1 cellular context compared by ENCODE assay signal in the genomic region with DNA sequence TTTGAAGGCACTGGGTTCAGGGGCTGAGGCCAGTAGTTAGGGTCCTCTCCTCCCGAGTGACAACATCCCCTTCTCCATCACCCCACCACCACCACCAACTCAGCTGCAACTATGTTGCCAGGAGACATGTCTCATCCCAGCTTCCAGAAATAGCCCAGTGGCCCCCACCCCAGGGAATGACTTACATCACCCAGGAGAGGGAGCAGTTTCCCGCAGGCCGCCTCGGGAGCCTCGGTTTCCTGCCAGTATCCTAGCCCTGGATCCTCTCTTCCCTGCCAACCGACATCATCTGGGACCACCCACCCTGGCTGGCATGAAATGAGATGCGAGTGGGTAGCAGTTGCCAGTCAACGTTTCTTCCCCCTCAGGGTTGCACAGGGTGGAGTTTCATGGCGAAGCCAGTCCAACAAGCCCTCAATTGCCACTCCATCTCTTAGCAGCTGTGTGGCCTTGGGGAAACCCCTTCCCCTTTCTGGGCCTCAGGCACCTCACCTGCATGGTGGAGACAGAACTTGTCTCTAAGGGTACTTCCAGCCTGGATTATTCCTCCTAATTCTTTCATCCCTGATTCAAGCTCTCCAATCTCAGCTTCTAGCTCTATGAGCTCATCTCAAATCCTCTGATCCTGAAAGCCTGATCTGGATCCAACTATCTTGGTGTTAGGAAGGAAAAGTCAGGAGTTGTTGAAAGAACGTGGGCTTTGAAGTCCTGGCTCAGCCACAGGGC.
A peak's percentile ranks its signal among the peaks of the same experiment; 100 is the strongest.
TF ChIP-seq lines count a peak whose summit lies in the region.

No MANE protein-coding gene starts in this region.

TF ChIP-seq in HEK293, 187 proteins besides CTCF, POLR2A, EP300 and RAD21 (continued from another document):
- TF ChIP-seq, protein P1, sequence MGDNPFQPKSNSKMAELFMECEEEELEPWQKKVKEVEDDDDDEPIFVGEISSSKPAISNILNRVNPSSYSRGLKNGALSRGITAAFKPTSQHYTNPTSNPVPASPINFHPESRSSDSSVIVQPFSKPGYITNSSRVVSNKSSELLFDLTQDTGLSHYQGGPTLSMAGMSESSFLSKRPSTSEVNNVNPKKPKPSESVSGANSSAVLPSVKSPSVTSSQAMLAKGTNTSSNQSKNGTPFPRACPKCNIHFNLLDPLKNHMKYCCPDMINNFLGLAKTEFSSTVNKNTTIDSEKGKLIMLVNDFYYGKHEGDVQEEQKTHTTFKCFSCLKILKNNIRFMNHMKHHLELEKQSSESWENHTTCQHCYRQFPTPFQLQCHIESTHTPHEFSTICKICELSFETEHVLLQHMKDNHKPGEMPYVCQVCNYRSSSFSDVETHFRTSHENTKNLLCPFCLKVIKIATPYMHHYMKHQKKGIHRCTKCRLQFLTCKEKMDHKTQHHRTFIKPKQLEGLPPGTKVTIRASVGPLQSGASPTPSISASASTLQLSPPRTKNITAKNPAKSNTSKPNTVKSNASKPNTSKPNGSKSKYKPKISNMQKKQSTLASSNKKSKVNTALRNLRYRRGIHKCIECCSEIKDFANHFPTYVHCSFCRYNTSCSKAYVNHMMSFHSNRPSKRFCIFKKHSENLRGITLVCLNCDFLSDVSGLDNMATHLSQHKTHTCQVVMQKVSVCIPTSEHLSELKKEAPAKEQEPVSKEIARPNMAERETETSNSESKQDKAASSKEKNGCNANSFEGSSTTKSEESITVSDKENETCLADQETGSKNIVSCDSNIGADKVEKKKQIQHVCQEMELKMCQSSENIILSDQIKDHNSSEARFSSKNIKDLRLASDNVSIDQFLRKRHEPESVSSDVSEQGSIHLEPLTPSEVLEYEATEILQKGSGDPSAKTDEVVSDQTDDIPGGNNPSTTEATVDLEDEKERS (tag by site-specific recombination; IDR thresholded peaks at IDR 0.05) = no peak
- TF ChIP-seq OSR2 (tag by site-specific recombination; IDR thresholded peaks at IDR 0.05) (no peak), TRIM28 (IDR thresholded peaks at IDR 0.05; ENCODE audit: borderline replicate concordance, low read length) (0 out of 2 replicates have a peak, but pooled peaks have one; percentile 48), ZNF366 (tag by site-specific recombination; conservative IDR thresholded peaks at IDR 0.05) (peak; percentile 63; the same call in 1 of the 2 replicates), SP7 (tag by site-specific recombination; IDR thresholded peaks at IDR 0.05) (peak; percentile 64), ZNF792 (tag by site-specific recombination; IDR thresholded peaks at IDR 0.05) (no peak)
- TF ChIP-seq, protein P2, sequence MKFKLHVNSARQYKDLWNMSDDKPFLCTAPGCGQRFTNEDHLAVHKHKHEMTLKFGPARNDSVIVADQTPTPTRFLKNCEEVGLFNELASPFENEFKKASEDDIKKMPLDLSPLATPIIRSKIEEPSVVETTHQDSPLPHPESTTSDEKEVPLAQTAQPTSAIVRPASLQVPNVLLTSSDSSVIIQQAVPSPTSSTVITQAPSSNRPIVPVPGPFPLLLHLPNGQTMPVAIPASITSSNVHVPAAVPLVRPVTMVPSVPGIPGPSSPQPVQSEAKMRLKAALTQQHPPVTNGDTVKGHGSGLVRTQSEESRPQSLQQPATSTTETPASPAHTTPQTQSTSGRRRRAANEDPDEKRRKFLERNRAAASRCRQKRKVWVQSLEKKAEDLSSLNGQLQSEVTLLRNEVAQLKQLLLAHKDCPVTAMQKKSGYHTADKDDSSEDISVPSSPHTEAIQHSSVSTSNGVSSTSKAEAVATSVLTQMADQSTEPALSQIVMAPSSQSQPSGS (tag by site-specific recombination; IDR thresholded peaks at IDR 0.05; ENCODE audit: low read depth) = 0 out of 2 replicates have a peak, but pooled peaks have one; percentile 21
- TF ChIP-seq, protein P3, sequence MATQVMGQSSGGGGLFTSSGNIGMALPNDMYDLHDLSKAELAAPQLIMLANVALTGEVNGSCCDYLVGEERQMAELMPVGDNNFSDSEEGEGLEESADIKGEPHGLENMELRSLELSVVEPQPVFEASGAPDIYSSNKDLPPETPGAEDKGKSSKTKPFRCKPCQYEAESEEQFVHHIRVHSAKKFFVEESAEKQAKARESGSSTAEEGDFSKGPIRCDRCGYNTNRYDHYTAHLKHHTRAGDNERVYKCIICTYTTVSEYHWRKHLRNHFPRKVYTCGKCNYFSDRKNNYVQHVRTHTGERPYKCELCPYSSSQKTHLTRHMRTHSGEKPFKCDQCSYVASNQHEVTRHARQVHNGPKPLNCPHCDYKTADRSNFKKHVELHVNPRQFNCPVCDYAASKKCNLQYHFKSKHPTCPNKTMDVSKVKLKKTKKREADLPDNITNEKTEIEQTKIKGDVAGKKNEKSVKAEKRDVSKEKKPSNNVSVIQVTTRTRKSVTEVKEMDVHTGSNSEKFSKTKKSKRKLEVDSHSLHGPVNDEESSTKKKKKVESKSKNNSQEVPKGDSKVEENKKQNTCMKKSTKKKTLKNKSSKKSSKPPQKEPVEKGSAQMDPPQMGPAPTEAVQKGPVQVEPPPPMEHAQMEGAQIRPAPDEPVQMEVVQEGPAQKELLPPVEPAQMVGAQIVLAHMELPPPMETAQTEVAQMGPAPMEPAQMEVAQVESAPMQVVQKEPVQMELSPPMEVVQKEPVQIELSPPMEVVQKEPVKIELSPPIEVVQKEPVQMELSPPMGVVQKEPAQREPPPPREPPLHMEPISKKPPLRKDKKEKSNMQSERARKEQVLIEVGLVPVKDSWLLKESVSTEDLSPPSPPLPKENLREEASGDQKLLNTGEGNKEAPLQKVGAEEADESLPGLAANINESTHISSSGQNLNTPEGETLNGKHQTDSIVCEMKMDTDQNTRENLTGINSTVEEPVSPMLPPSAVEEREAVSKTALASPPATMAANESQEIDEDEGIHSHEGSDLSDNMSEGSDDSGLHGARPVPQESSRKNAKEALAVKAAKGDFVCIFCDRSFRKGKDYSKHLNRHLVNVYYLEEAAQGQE (tag by site-specific recombination; IDR thresholded peaks at IDR 0.05) = no peak
